ENCODE assay signal across 21 cellular contexts in genomic region chr5:158155811-158156495, GRCh38.
"Had no signal": no experiment of that assay in that cellular context is flagged by ENCODE, and none has a peak within 500 bp of the region (broad histone marks: within the 10 kb centered on the region; RNA-seq: fewer than 3 reads in every experiment).

No MANE protein-coding gene starts in this region.

- H3K9me3 Mint-ChIP-seq: naive B cell, nephron had no signal

- H3K27ac ChIP-seq: foreskin keratinocyte, hepatocyte, left ventricle myocardium inferior, psoas muscle, right lobe of liver, suprapubic skin, thyroid gland, upper lobe of left lung, uterus had no signal

- H3K4me2 ChIP-seq: hepatocyte had no signal

- H2AFZ ChIP-seq: hepatocyte had no signal

- H3K79me2 ChIP-seq: hepatocyte had no signal

- H3K4me1 ChIP-seq: foreskin keratinocyte, psoas muscle, thyroid gland, upper lobe of left lung had no signal

- H3K4me3 ChIP-seq: hepatocyte, left ventricle myocardium inferior, lung, psoas muscle, right lobe of liver, skin epidermis, suprapubic skin, thyroid gland, upper lobe of left lung, uterus had no signal

- H3K4me3 Mint-ChIP-seq: naive B cell, nephron had no signal

- H3K36me3 ChIP-seq: left ventricle myocardium inferior, right lobe of liver, suprapubic skin, thyroid gland, upper lobe of left lung, uterus had no signal

- H3K36me3 Mint-ChIP-seq: naive B cell had no signal

- ATAC-seq: esophagus mucosa, foreskin keratinocyte, left cardiac atrium, psoas muscle, right lobe of liver had no signal

- H3K27ac Mint-ChIP-seq: naive B cell had no signal

- H3K4me1 Mint-ChIP-seq: naive B cell had no signal

- H3K9me3 ChIP-seq: psoas muscle, right lobe of liver, suprapubic skin, thyroid gland, upper lobe of left lung, uterus had no signal

- H3K27me3 ChIP-seq: hepatocyte, right lobe of liver, suprapubic skin, thyroid gland, upper lobe of left lung, uterus had no signal

- DNase-seq: effector memory CD4-positive, alpha-beta T cell; kidney; left cardiac atrium; left ventricle myocardium inferior; mesendoderm; naive B cell; psoas muscle; retina; right lobe of liver; stimulated activated CD4-positive, alpha-beta T cell treated with anti-CD3 and anti-CD28 coated beads, Interleukin-2, amount 100 ng/mL, for 24 hours; stimulated activated naive CD4-positive, alpha-beta T cell; thyroid gland; upper lobe of left lung; uterus had no signal
